25 cellular contexts compared by ENCODE assay signal in the genomic region with DNA sequence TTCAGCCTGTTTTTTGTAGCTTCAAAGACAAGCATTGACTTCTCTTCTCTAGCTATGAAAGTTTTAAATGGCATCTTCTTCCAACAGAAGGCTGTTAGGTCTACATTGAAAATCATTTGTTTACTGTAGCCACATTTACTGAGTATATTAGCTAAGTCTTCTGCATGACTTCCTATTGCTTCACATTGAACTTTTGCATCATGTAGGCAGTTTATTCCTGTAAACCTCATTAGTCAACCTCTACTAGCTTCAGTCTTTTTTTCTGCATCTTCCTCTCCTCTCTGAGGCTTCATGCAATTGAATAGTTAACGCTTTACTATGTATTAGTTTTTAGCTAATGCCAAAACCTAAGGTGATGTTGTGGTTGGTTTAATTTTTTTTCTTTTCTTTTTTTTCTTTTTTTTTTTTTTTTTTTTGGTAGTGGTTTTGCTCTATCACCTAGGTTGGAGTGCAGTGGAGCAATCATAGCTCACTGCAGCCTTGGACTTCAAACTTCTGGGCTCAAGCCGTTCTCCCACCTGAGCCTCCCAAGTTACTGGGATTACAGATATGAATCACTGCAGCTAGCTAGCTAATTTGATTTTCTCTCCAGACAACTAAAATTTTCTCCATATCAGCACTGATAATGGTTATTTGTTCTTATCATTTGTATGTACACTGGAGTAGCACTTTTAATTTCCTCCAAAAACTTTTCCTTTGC. TPM values are rescaled to one million over a fixed set of nuclear protein-coding genes. Genes with fewer than 3 reads are reported as not detected.
DNase-seq lines count a peak whose midpoint lies in the region; ATAC-seq and TF ChIP-seq lines count a peak whose summit lies in the region.
"Had no signal": no experiment of that assay in that cellular context is flagged by ENCODE, and none has a peak within 500 bp of the region (broad histone marks: within the 10 kb centered on the region; RNA-seq: fewer than 3 reads in every experiment).

No MANE protein-coding gene starts in this region.

- peak; percentile 41 for ATAC-seq in left lobe of liver
- ATAC-seq: HCT116, K562 had no signal

- CTCF ChIA-PET in Calu3 (lab: Charles Lee) = interaction anchor here (0.6 to 0.7 kb wide), 3 partner anchors 142 to 1897 kb away, joined by 3 to 5 read pairs (median 4); no protein-coding TSS in a partner anchor

- no peaks in the 10 kb centered on the region for H3K27me3 ChIP-seq in duodenal mucosa (ENCODE audit: control insufficient read depth in 1 of 2, insufficient read depth in 2 of 2, low read length in 2 of 2)
- no peaks in the 10 kb centered on the region for H3K27me3 ChIP-seq in mucosa of rectum (ENCODE audit: control insufficient read depth in 2 of 2, insufficient read depth in 2 of 2, low read length in 2 of 2)
- no peaks in the 10 kb centered on the region for H3K27me3 ChIP-seq in osteoblast (ENCODE audit: insufficient read depth, low read length)
- H3K27me3 ChIP-seq in colonic mucosa = no peaks in the 10 kb centered on the region

- H3K4me1 ChIP-seq in duodenal mucosa (ENCODE audit: control insufficient read depth in 1 of 2, insufficient read depth in 2 of 2, low read length in 2 of 2) (peaks cover 0 to 6% of the 10 kb centered on the region in 2 donors), mucosa of rectum (ENCODE audit: control insufficient read depth in 2 of 2, insufficient read depth in 2 of 2, low read length in 2 of 2) (no peaks in the 10 kb centered on the region), osteoblast (ENCODE audit: insufficient read depth, low read length) (no peaks in the 10 kb centered on the region), colonic mucosa (peaks cover 2% of the 10 kb centered on the region)

- no peak overlapping the region for H3K4me2 ChIP-seq in osteoblast (ENCODE audit: insufficient read depth, low read length)

- H3K27ac ChIP-seq in duodenal mucosa (ENCODE audit: low read depth, low read length) (no peak overlapping the region), mucosa of rectum (ENCODE audit: low read depth in 2 of 2, low read length in 2 of 2) (no peak overlapping the region), osteoblast (ENCODE audit: low read depth, low read length) (no peak overlapping the region), colonic mucosa (no peak overlapping the region)
- H3K27ac ChIP-seq: RWPE1 had no signal

- H3K36me3 Mint-ChIP-seq in Calu3 (ENCODE audit: insufficient read depth, unreplicated experiment) = no peaks in the 10 kb centered on the region
- H3K36me3 Mint-ChIP-seq: CD4-positive, CD25-positive, alpha-beta regulatory T cell had no signal

- H3K27ac Mint-ChIP-seq in Calu3 (ENCODE audit: unreplicated experiment) = no peak overlapping the region
- H3K27ac Mint-ChIP-seq: CD4-positive, CD25-positive, alpha-beta regulatory T cell had no signal

- no peaks in the 10 kb centered on the region for H3K36me3 ChIP-seq in duodenal mucosa (ENCODE audit: control insufficient read depth in 1 of 2, insufficient read depth in 2 of 2, low read length in 2 of 2)
- H3K36me3 ChIP-seq in mucosa of rectum (ENCODE audit: control insufficient read depth in 2 of 2, insufficient read depth in 2 of 2, low read length in 2 of 2) = peaks cover 0 to 4% of the 10 kb centered on the region in 2 donors
- H3K36me3 ChIP-seq in osteoblast (ENCODE audit: insufficient read depth, low read length) = no peaks in the 10 kb centered on the region
- H3K36me3 ChIP-seq in colonic mucosa = no peaks in the 10 kb centered on the region

- no peak for TF ChIP-seq CTCF in Calu3 (IDR thresholded peaks at IDR 0.05; ENCODE audit: unreplicated experiment)
- no peak for TF ChIP-seq CTCF in osteoblast (IDR thresholded peaks at IDR 0.05; ENCODE audit: extremely low read depth, low read depth, low read length)
- no peak for TF ChIP-seq CTCF in colonic mucosa (IDR thresholded peaks at IDR 0.05)

- no peak overlapping the region for H2AFZ ChIP-seq in osteoblast (ENCODE audit: low read length)

- no TSS peak for BruUV-seq in Calu3 (replicated peaks; lab: Mats Ljungman, UMichigan)

- no peaks in the 10 kb centered on the region for H3K79me2 ChIP-seq in osteoblast (ENCODE audit: insufficient read depth, low read length)

- H3K9ac ChIP-seq in duodenal mucosa (ENCODE audit: low read depth in 1 of 2, low read length in 2 of 2) (peak overlapping the region in 1 of 2 donors; percentile 70), mucosa of rectum (ENCODE audit: low read depth in 1 of 2, low read length in 2 of 2) (peak overlapping the region in 1 of 2 donors; percentile 27), colonic mucosa (ENCODE audit: low read depth in 2 of 2, low read length in 2 of 2) (no peak overlapping the region)

- peak overlapping the region; percentile 30 for H3K4me3 Mint-ChIP-seq in Calu3 (ENCODE audit: low read depth, unreplicated experiment)
- H3K4me3 Mint-ChIP-seq: CD4-positive, CD25-positive, alpha-beta regulatory T cell had no signal

- DNase-seq in Calu3 (no peak), left lobe of liver (ENCODE audit: low spot score) (no peak), osteoblast (ENCODE audit: insufficient read length, low spot score, missing footprints) (no peak), colonic mucosa (no peak), C1 segment of cervical spinal cord (lab: John Stamatoyannopoulos, UW) (no peak)
- DNase-seq in effector CD8-positive, alpha-beta T cell (lab: John Stamatoyannopoulos, UW) = no peak
- DNase-seq: 8988T; ACHN; CD4-positive, CD25-positive, alpha-beta regulatory T cell; Kasumi-1; NCI-H1092 treated with DMSO at 0.1 percent for 48 hours; NCI-H1436 treated with DMSO at 0.1 percent for 48 hours; NCI-H187 treated with DMSO at 0.1 percent for 48 hours; NCI-H524; NCI-H774; NK-92 treated with Interleukin-12 subunit alpha and Interleukin-12 subunit beta, amount 100 ng/mL, for 24 hours; SHP77 had no signal

- intact Hi-C loops in Calu3 (cut with micrococcal nuclease; ENCODE audit: unreplicated experiment) = no loop called here
- intact Hi-C loops in colonic mucosa (cut with DNase I) = no loop called here

- H3K27me3 Mint-ChIP-seq in Calu3 (ENCODE audit: unreplicated experiment) = no peaks in the 10 kb centered on the region
- H3K27me3 Mint-ChIP-seq: CD4-positive, CD25-positive, alpha-beta regulatory T cell had no signal

- H4K20me1 ChIP-seq in osteoblast (ENCODE audit: insufficient read depth, low read length) = no peaks in the 10 kb centered on the region

- peaks cover 11% of the 10 kb centered on the region for H3K4me1 Mint-ChIP-seq in Calu3 (ENCODE audit: low read depth, unreplicated experiment)
- H3K4me1 Mint-ChIP-seq: CD4-positive, CD25-positive, alpha-beta regulatory T cell had no signal

- peak overlapping the region; percentile 60 to 73 for H3K4me3 ChIP-seq in duodenal mucosa (ENCODE audit: low read depth in 1 of 2, low read length in 2 of 2)
- H3K4me3 ChIP-seq in mucosa of rectum (ENCODE audit: low read length in 2 of 2) = peak overlapping the region; percentile 65 to 78
- no peak overlapping the region for H3K4me3 ChIP-seq in osteoblast (ENCODE audit: insufficient read depth, low read length)
- no peak overlapping the region for H3K4me3 ChIP-seq in colonic mucosa
- H3K4me3 ChIP-seq: K562 had no signal

- H3K9me3 ChIP-seq in duodenal mucosa (ENCODE audit: control insufficient read depth in 1 of 2, low read length in 2 of 2) = no peaks in the 10 kb centered on the region
- no peaks in the 10 kb centered on the region for H3K9me3 ChIP-seq in mucosa of rectum (ENCODE audit: control insufficient read depth in 2 of 2, low read length in 2 of 2)
- no peaks in the 10 kb centered on the region for H3K9me3 ChIP-seq in osteoblast (ENCODE audit: low read depth, low read length)
- H3K9me3 ChIP-seq in colonic mucosa = no peaks in the 10 kb centered on the region

- H3K9me3 Mint-ChIP-seq in Calu3 (ENCODE audit: low read depth, unreplicated experiment) = no peaks in the 10 kb centered on the region

RNA-seq across cellular contexts. Expression of gene UGT2A3, which starts 3.4 kb away (rescaled TPM):
- total RNA-seq in Calu3 (2022) (2.9 and 5.2 TPM in 2 replicates), left lobe of liver (16.6 TPM), osteoblast (not detected in 2 replicates), colonic mucosa (100 to 1,000 TPM in 1 of 2 donors, 10 to 100 TPM in 1; 36.5 to 135 TPM)
- total RNA-seq: CD4-positive, CD25-positive, alpha-beta regulatory T cell; H4; HT1080; K562; M059J had no signal

Comparison
In these comparisons a context has a peak if more than half of its experiments do, and no peak if none do; other contexts are left out.
1. H3K4me3 ChIP-seq: peak in duodenal mucosa (2 of 2) and mucosa of rectum (2 of 2); none in osteoblast (single experiment) and colonic mucosa (single experiment).